In the genomic region with DNA sequence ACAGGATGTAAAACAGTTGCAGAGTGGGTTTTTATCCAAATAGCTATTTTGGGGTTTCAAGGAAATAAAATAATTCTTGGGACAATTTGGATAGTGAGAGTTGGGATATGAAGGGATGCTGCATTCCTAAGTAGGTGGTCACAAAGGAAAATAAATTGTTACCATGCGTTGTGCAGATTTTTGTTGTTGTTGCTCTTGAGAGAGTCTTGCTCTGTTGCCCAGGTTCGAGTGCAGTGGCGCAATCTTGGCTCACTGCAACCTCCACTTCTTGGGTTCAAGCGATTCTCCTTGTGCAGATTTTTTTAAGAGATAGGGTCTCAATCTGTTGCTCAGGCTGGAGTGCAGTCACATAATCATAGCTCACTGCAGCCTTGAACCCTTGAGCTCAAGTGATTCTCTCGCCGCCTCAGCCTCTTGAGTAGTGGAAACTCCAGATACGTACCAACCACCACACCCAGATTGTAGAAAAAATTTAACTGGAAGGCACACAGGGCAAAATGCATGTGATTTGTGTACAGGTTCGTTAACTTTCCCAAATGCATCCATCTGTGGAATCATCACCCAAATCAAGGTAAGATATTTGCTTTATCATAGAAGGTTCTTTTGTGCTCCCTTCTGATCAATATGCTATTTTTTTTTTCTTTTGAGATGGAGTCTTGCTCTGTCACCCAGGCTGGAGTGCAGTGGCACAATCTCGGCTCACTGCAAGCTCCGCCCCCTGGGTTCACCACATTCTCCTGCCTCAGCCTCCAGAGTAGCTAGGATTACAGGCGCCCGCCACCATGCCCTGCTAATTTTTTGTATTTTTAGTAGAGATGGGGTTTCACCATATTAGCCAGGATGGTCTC, we compare ENCODE assay signal across 24 cellular contexts. TPM values are rescaled to one million over a fixed set of nuclear protein-coding genes. Genes with fewer than 3 reads are reported as not detected.
A peak's percentile ranks its signal among the peaks of the same experiment; 100 is the strongest.
DNase-seq lines count a peak whose midpoint lies in the region; ATAC-seq, FAIRE-seq and TF ChIP-seq lines count a peak whose summit lies in the region.
"Had no signal": no experiment of that assay in that cellular context is flagged by ENCODE, and none has a peak within 500 bp of the region (broad histone marks: within the 10 kb centered on the region; RNA-seq: fewer than 3 reads in every experiment).

No MANE protein-coding gene starts in this region.

- no peaks in the 10 kb centered on the region for H3K4me1 Mint-ChIP-seq in activated naive CD8-positive, alpha-beta T cell treated with anti-CD3 and anti-CD28 coated beads for 36 hours
- H3K4me1 Mint-ChIP-seq in activated naive CD8-positive, alpha-beta T cell treated with anti-CD3 and anti-CD28 coated beads, Interleukin-2, amount 50 U/mL, for 24 hours: peaks cover 4% of the 10 kb centered on the region
- H3K4me1 Mint-ChIP-seq: naive B cell, T-helper 17 cell had no signal

- in situ Hi-C loops in K562 (cut with MboI): no loop called here

- H3K36me3 Mint-ChIP-seq in activated naive CD8-positive, alpha-beta T cell treated with anti-CD3 and anti-CD28 coated beads for 36 hours: peaks cover 25% of the 10 kb centered on the region
- peaks cover 31% of the 10 kb centered on the region for H3K36me3 Mint-ChIP-seq in activated naive CD8-positive, alpha-beta T cell treated with anti-CD3 and anti-CD28 coated beads, Interleukin-2, amount 50 U/mL, for 24 hours (ENCODE audit: low read depth)

- H4K20me1 ChIP-seq in Karpas-422 (ENCODE audit: insufficient read depth, low read depth, low read length): peaks cover 9% of the 10 kb centered on the region
- peaks cover 21% of the 10 kb centered on the region for H4K20me1 ChIP-seq in K562 (replicated peaks; ENCODE audit: control insufficient read depth, insufficient read depth, low read length)

- no peak for DNase-seq in activated naive CD8-positive, alpha-beta T cell treated with anti-CD3 and anti-CD28 coated beads for 36 hours
- DNase-seq in activated naive CD8-positive, alpha-beta T cell treated with anti-CD3 and anti-CD28 coated beads, Interleukin-2, amount 50 U/mL, for 24 hours: no peak
- DNase-seq in Karpas-422 (peak; percentile 52), K562 (ENCODE audit: extremely low read depth in 1 of 4, low spot score in 3 of 4) (no peak), small intestine (peak; percentile 19), suprapubic skin (ENCODE audit: low spot score in 2 of 2) (no peak), NCI-H526 treated with DMSO at 0.1 percent for 48 hours (lab: John Stamatoyannopoulos, UW) (no peak)
- DNase-seq: activated CD4-positive, alpha-beta T cell treated with anti-CD3 and anti-CD28 coated beads, Interleukin-2, amount 10 ng/mL, durations not matched to agents 24 days and 14 days; activated CD8-positive, alpha-beta memory T cell treated with anti-CD3 and anti-CD28 coated beads, Interleukin-2, amount 10 ng/mL, durations not matched to agents 7 days and 5 days; activated naive CD4-positive, alpha-beta T cell treated with Interleukin-2 at 50 U/mL for 16 hours; cerebellar nuclear complex; dorsolateral prefrontal cortex; HCEC 1CT; naive B cell; NCI-H1048; NCI-H1694; NCI-H748 treated with DMSO at 0.1 percent for 48 hours; occipital lobe; RPMI8226; T-helper 17 cell; transverse colon had no signal

- H3K9me2 ChIP-seq in Karpas-422 (replicated peaks; ENCODE audit: insufficient read depth, low read length): no peaks in the 10 kb centered on the region

- CTCF ChIA-PET in K562 (lab: Yijun Ruan, JAX; ENCODE audit: low intra/inter-chr PET ratio): no interaction called here

- H3K4me2 ChIP-seq in Karpas-422 (ENCODE audit: low read depth, low read length, poor library complexity, severe bottlenecking): no peak overlapping the region
- H3K4me2 ChIP-seq in K562 (ENCODE audit: insufficient read depth, low read length): no peak overlapping the region

- no peak for TF ChIP-seq EP300 in K562 (IDR thresholded peaks at IDR 0.05; ENCODE audit: low read length)
- no peak for TF ChIP-seq EP300 in suprapubic skin (IDR thresholded peaks at IDR 0.05)

- H3K4me3 ChIP-seq in Karpas-422 (ENCODE audit: low read length) (no peak overlapping the region), K562 (no peak overlapping the region), small intestine (ENCODE audit: low read depth in 1 of 2, low read length in 2 of 2) (no peak overlapping the region), suprapubic skin (no peak overlapping the region)
- H3K4me3 ChIP-seq: dorsolateral prefrontal cortex, transverse colon had no signal

- H2AFZ ChIP-seq in Karpas-422 (ENCODE audit: low read length): no peak overlapping the region
- H2AFZ ChIP-seq in K562 (ENCODE audit: low read depth, low read length): no peak overlapping the region

- TF ChIP-seq POLR2A in K562 (conservative IDR thresholded peaks at IDR 0.05): no peak
- no peak for TF ChIP-seq POLR2A in suprapubic skin (IDR thresholded peaks at IDR 0.05)

- H3K79me2 ChIP-seq in Karpas-422 (ENCODE audit: low read length) (no peaks in the 10 kb centered on the region), K562 (ENCODE audit: control insufficient read depth, insufficient read depth, low read length) (peaks cover 5% of the 10 kb centered on the region; the same call in 1 of the 3 replicates)

- FAIRE-seq in K562 (lab: Jason Lieb, UNC) (peak; percentile 23), small intestine (lab: Jason Lieb, UNC) (no peak)

- H3K27ac Mint-ChIP-seq in activated naive CD8-positive, alpha-beta T cell treated with anti-CD3 and anti-CD28 coated beads for 36 hours: peak overlapping the region; percentile 14
- no peak overlapping the region for H3K27ac Mint-ChIP-seq in activated naive CD8-positive, alpha-beta T cell treated with anti-CD3 and anti-CD28 coated beads, Interleukin-2, amount 50 U/mL, for 24 hours
- H3K27ac Mint-ChIP-seq: activated CD4-positive, alpha-beta T cell treated with anti-CD3 and anti-CD28 coated beads, Interleukin-2, amount 10 ng/mL, durations not matched to agents 24 days and 14 days; activated CD8-positive, alpha-beta memory T cell treated with anti-CD3 and anti-CD28 coated beads, Interleukin-2, amount 10 ng/mL, durations not matched to agents 7 days and 5 days; brain; naive B cell; T-helper 17 cell had no signal

- no peak overlapping the region for H3K27ac ChIP-seq in Karpas-422 (ENCODE audit: low read length)
- no peak overlapping the region for H3K27ac ChIP-seq in K562 (ENCODE audit: extremely low read depth, low read depth, low read length)
- no peak overlapping the region for H3K27ac ChIP-seq in small intestine (ENCODE audit: low read depth in 1 of 2, low read length in 1 of 2)
- no peak overlapping the region for H3K27ac ChIP-seq in suprapubic skin
- H3K27ac ChIP-seq: dorsolateral prefrontal cortex had no signal

- H3K4me1 ChIP-seq in Karpas-422 (ENCODE audit: low read length): no peaks in the 10 kb centered on the region
- peaks cover 0 to 14% of the 10 kb centered on the region in 2 experiments; a peak in 3 of 5 replicates for H3K4me1 ChIP-seq in K562 (replicated peaks in 1 of 2; ENCODE audit: control insufficient read depth in 2 of 2, insufficient read depth in 2 of 2, low read length in 2 of 2)
- no peaks in the 10 kb centered on the region for H3K4me1 ChIP-seq in small intestine (ENCODE audit: control insufficient read depth in 2 of 2, insufficient read depth in 1 of 2, low read depth in 1 of 2, low read length in 1 of 2)
- H3K4me1 ChIP-seq in suprapubic skin: no peaks in the 10 kb centered on the region

- H3K27me3 Mint-ChIP-seq in activated naive CD8-positive, alpha-beta T cell treated with anti-CD3 and anti-CD28 coated beads for 36 hours: no peaks in the 10 kb centered on the region
- H3K27me3 Mint-ChIP-seq in activated naive CD8-positive, alpha-beta T cell treated with anti-CD3 and anti-CD28 coated beads, Interleukin-2, amount 50 U/mL, for 24 hours: no peaks in the 10 kb centered on the region
- H3K27me3 Mint-ChIP-seq: activated CD4-positive, alpha-beta T cell treated with anti-CD3 and anti-CD28 coated beads, Interleukin-2, amount 10 ng/mL, durations not matched to agents 24 days and 14 days; activated CD8-positive, alpha-beta memory T cell treated with anti-CD3 and anti-CD28 coated beads, Interleukin-2, amount 10 ng/mL, durations not matched to agents 7 days and 5 days; brain; naive B cell; T-helper 17 cell had no signal

- no peak for ATAC-seq in activated naive CD8-positive, alpha-beta T cell treated with anti-CD3 and anti-CD28 coated beads, Interleukin-2, amount 50 U/mL, for 24 hours
- ATAC-seq in K562 (no peak), HG03520 (IDR thresholded peaks at IDR 0.05; ENCODE audit: unreplicated experiment) (no peak)
- ATAC-seq: activated CD8-positive, alpha-beta memory T cell treated with anti-CD3 and anti-CD28 coated beads, Interleukin-2, amount 10 ng/mL, durations not matched to agents 7 days and 5 days; left lobe of liver; T-helper 17 cell had no signal

- H3K9me3 ChIP-seq in Karpas-422 (ENCODE audit: low read length) (no peaks in the 10 kb centered on the region), K562 (replicated peaks; ENCODE audit: control insufficient read depth, insufficient read depth, low read depth, low read length) (no peaks in the 10 kb centered on the region), small intestine (ENCODE audit: control insufficient read depth, low read depth) (no peaks in the 10 kb centered on the region), suprapubic skin (no peaks in the 10 kb centered on the region)
- H3K9me3 ChIP-seq: transverse colon had no signal

- TF ChIP-seq CTCF in K562 (IDR thresholded peaks at IDR 0.05 in 2 of 3, conservative IDR thresholded peaks at IDR 0.05 in 1 of 3; ENCODE audit: insufficient read depth in 2 of 3, low read depth in 1 of 3, low read length in 3 of 3) (no peak), suprapubic skin (IDR thresholded peaks at IDR 0.05) (no peak)

- H3K27me3 ChIP-seq in Karpas-422 (ENCODE audit: low read length): no peaks in the 10 kb centered on the region
- no peaks in the 10 kb centered on the region for H3K27me3 ChIP-seq in K562 (ENCODE audit: control insufficient read depth in 2 of 2, insufficient read depth in 2 of 2, low read length in 2 of 2)
- no peaks in the 10 kb centered on the region for H3K27me3 ChIP-seq in small intestine (ENCODE audit: control insufficient read depth in 2 of 2, insufficient read depth in 2 of 2, low read length in 2 of 2)
- no peaks in the 10 kb centered on the region for H3K27me3 ChIP-seq in suprapubic skin
- H3K27me3 ChIP-seq: dorsolateral prefrontal cortex, transverse colon had no signal

- BruUV-seq in K562 (replicated peaks; lab: Mats Ljungman, UMichigan): no TSS peak

- WGBS in K562 (ENCODE audit: insufficient coverage, low coverage, missing lambda C conversion rate): 30% methylated on average over 11 of the region's 12 CpGs
- 49 to 67% (median 62%) methylated on average over 11 to 12 of the region's 12 CpGs for WGBS in small intestine, 3 donors
- 64% methylated on average over 11 of the region's 12 CpGs for WGBS in suprapubic skin

- TF ChIP-seq RAD21 in K562 (CRISPR knock-in tag; conservative IDR thresholded peaks at IDR 0.05 in 1 of 2, IDR thresholded peaks at IDR 0.05 in 1 of 2): no peak

- POLR2A ChIA-PET in K562 (lab: Yijun Ruan, JAX): interaction anchor here (0.6 to 3.3 kb wide), 11 partner anchors 8 to 620 kb away, joined by 3 to 50 read pairs (median 4); a partner anchor contains a TSS

- intact Hi-C loops in K562 (cut with micrococcal nuclease): no loop called here

- no peaks in the 10 kb centered on the region for H3K9me1 ChIP-seq in K562 (ENCODE audit: control insufficient read depth, insufficient read depth, low read length)

- H3K9me3 Mint-ChIP-seq in activated naive CD8-positive, alpha-beta T cell treated with anti-CD3 and anti-CD28 coated beads for 36 hours: no peaks in the 10 kb centered on the region
- no peaks in the 10 kb centered on the region for H3K9me3 Mint-ChIP-seq in activated naive CD8-positive, alpha-beta T cell treated with anti-CD3 and anti-CD28 coated beads, Interleukin-2, amount 50 U/mL, for 24 hours
- H3K9me3 Mint-ChIP-seq: activated CD4-positive, alpha-beta T cell treated with anti-CD3 and anti-CD28 coated beads, Interleukin-2, amount 10 ng/mL, durations not matched to agents 24 days and 14 days; brain; naive B cell had no signal

- H3K9ac ChIP-seq in Karpas-422 (ENCODE audit: low read length) (no peak overlapping the region), K562 (ENCODE audit: insufficient read depth in 1 of 2, low read depth in 2 of 2, low read length in 2 of 2) (no peak overlapping the region)

- H3K4me3 Mint-ChIP-seq in activated naive CD8-positive, alpha-beta T cell treated with anti-CD3 and anti-CD28 coated beads for 36 hours: no peak overlapping the region
- no peak overlapping the region for H3K4me3 Mint-ChIP-seq in activated naive CD8-positive, alpha-beta T cell treated with anti-CD3 and anti-CD28 coated beads, Interleukin-2, amount 50 U/mL, for 24 hours
- H3K4me3 Mint-ChIP-seq: activated CD4-positive, alpha-beta T cell treated with anti-CD3 and anti-CD28 coated beads, Interleukin-2, amount 10 ng/mL, durations not matched to agents 24 days and 14 days; activated CD8-positive, alpha-beta memory T cell treated with anti-CD3 and anti-CD28 coated beads, Interleukin-2, amount 10 ng/mL, durations not matched to agents 7 days and 5 days; brain; naive B cell; T-helper 17 cell had no signal

- H3K36me3 ChIP-seq in Karpas-422 (ENCODE audit: insufficient read depth, low read length) (peaks cover 21% of the 10 kb centered on the region), K562 (ENCODE audit: control insufficient read depth, insufficient read depth, low read length) (peaks cover 29% of the 10 kb centered on the region), small intestine (ENCODE audit: control insufficient read depth in 2 of 2, insufficient read depth in 2 of 2, low read length in 2 of 2) (peaks cover 0 to 18% of the 10 kb centered on the region in 2 donors), suprapubic skin (peaks cover 37% of the 10 kb centered on the region)

RNA-seq across cellular contexts. Expression of a gene that starts 16.0 kb away (rescaled TPM):
- 100 to 1,000 TPM; 299 to 309 TPM for total RNA-seq in activated naive CD8-positive, alpha-beta T cell treated with anti-CD3 and anti-CD28 coated beads for 36 hours
- 116 and 189 TPM in 2 replicates for total RNA-seq in Karpas-422 (2014; rRNA removed; shearing (Covaris generic); ENCODE audit: low replicate concordance)
- 143 and 394 TPM in 2 replicates for total RNA-seq in K562 (2011; cell fraction: chromatin; rRNA removed; ENCODE audit: low replicate concordance)
- total RNA-seq in K562 (2011; cell fraction: nucleolus; rRNA removed): 510 and 601 TPM in 2 replicates
- 377 and 409 TPM in 2 replicates for total RNA-seq in K562 (2011; cell fraction: nucleoplasm; rRNA removed)
- total RNA-seq in K562 (2014; rRNA removed): 257 and 266 TPM in 2 replicates
- total RNA-seq in K562 (2014; rRNA removed; fragmentation: Illumina TruSeq; extraction: Trizol): 77.5 and 94.9 TPM in 2 replicates
- total RNA-seq in K562 (2015; rRNA removed; fragmentation: Illumina TruSeq; extraction: Trizol): 113 and 122 TPM in 2 replicates
- 398 and 417 TPM in 2 replicates for total RNA-seq in K562 (2021)
- 134 and 227 TPM in 2 replicates for polyA plus RNA-seq in K562 (2011; rRNA removed)
- polyA plus RNA-seq in K562 (2011; cell fraction: cytosol; rRNA removed): 233 and 332 TPM in 2 replicates
- polyA plus RNA-seq in K562 (2011; cell fraction: nucleus; rRNA removed): 141 and 179 TPM in 2 replicates
- polyA plus RNA-seq in K562 (2012): 221 and 421 TPM in 2 replicates
- 250 and 336 TPM in 2 replicates for polyA plus RNA-seq in K562 (2014; fragmentation: Illumina TruSeq; extraction: Trizol)
- polyA plus RNA-seq in K562 (2014; fragmentation: Nextera tagmentation; extraction: Ambion mirVana): 10 to 100 TPM; 31.2 to 42.0 TPM
- 169 and 256 TPM in 2 replicates for polyA plus RNA-seq in K562 (2014; rRNA removed)
- polyA minus RNA-seq in K562 (2011; rRNA and poly(A)+ RNA removed): 150 and 164 TPM in 2 replicates
- 145 and 162 TPM in 2 replicates for polyA minus RNA-seq in K562 (2011; cell fraction: cytosol; rRNA and poly(A)+ RNA removed)
- 58.6 and 64.8 TPM in 2 replicates for polyA minus RNA-seq in K562 (2011; cell fraction: nucleus; rRNA and poly(A)+ RNA removed)
- 100 to 1,000 TPM in 1 of 3 donors, 1 to 10 TPM in 2; 1.6 to 159 (median 7.0) TPM for polyA plus RNA-seq in small intestine
- total RNA-seq in suprapubic skin: 100 to 1,000 TPM in 3 of 4 donors, 10 to 100 TPM in 1; 79.4 to 191 (median 131) TPM

RNA-seq across cellular contexts. Expression of a gene that starts 26.1 kb away (rescaled TPM):
- total RNA-seq in activated naive CD8-positive, alpha-beta T cell treated with anti-CD3 and anti-CD28 coated beads for 36 hours: 10 to 100 TPM; 54.9 to 57.9 TPM
- total RNA-seq in Karpas-422 (2014; rRNA removed; shearing (Covaris generic); ENCODE audit: low replicate concordance): 37.5 and 55.2 TPM in 2 replicates
- 149 and 335 TPM in 2 replicates for total RNA-seq in K562 (2011; cell fraction: chromatin; rRNA removed; ENCODE audit: low replicate concordance)
- total RNA-seq in K562 (2011; cell fraction: nucleolus; rRNA removed): 167 and 175 TPM in 2 replicates
- total RNA-seq in K562 (2011; cell fraction: nucleoplasm; rRNA removed): 137 and 163 TPM in 2 replicates
- 66.9 and 71.0 TPM in 2 replicates for total RNA-seq in K562 (2014; rRNA removed)
- total RNA-seq in K562 (2014; rRNA removed; fragmentation: Illumina TruSeq; extraction: Trizol): 18.0 and 21.6 TPM in 2 replicates
- total RNA-seq in K562 (2015; rRNA removed; fragmentation: Illumina TruSeq; extraction: Trizol): 36.9 and 39.2 TPM in 2 replicates
- 79.2 and 82.7 TPM in 2 replicates for total RNA-seq in K562 (2021)
- 42.8 and 60.4 TPM in 2 replicates for polyA plus RNA-seq in K562 (2011; rRNA removed)
- 74.0 and 145 TPM in 2 replicates for polyA plus RNA-seq in K562 (2011; cell fraction: cytosol; rRNA removed)
- polyA plus RNA-seq in K562 (2011; cell fraction: nucleus; rRNA removed): 204 and 318 TPM in 2 replicates
- polyA plus RNA-seq in K562 (2012): 52.1 and 70.7 TPM in 2 replicates
- 34.8 and 63.9 TPM in 2 replicates for polyA plus RNA-seq in K562 (2014; fragmentation: Illumina TruSeq; extraction: Trizol)
- 1 to 10 TPM in 1 of 2 experiments, under 1 TPM in 1; 0.62 to 1.7 TPM for polyA plus RNA-seq in K562 (2014; fragmentation: Nextera tagmentation; extraction: Ambion mirVana)
- 81.4 and 83.7 TPM in 2 replicates for polyA plus RNA-seq in K562 (2014; rRNA removed)
- polyA minus RNA-seq in K562 (2011; rRNA and poly(A)+ RNA removed): 37.1 and 38.4 TPM in 2 replicates
- polyA minus RNA-seq in K562 (2011; cell fraction: cytosol; rRNA and poly(A)+ RNA removed): 49.1 and 68.4 TPM in 2 replicates
- 61.9 and 64.6 TPM in 2 replicates for polyA minus RNA-seq in K562 (2011; cell fraction: nucleus; rRNA and poly(A)+ RNA removed)
- 10 to 100 TPM; 44.6 to 51.6 (median 50.5) TPM for polyA plus RNA-seq in small intestine
- total RNA-seq in suprapubic skin: 10 to 100 TPM; 73.2 to 87.6 (median 81.1) TPM

RNA-seq across cellular contexts. Expression of a gene that starts 26.5 kb away (rescaled TPM):
- total RNA-seq in activated naive CD8-positive, alpha-beta T cell treated with anti-CD3 and anti-CD28 coated beads for 36 hours: 10 to 100 TPM; 17.3 to 18.8 TPM
- total RNA-seq in Karpas-422 (2014; rRNA removed; shearing (Covaris generic); ENCODE audit: low replicate concordance): 14.6 and 18.4 TPM in 2 replicates
- 36.3 and 57.4 TPM in 2 replicates for total RNA-seq in K562 (2011; cell fraction: chromatin; rRNA removed; ENCODE audit: low replicate concordance)
- total RNA-seq in K562 (2011; cell fraction: nucleolus; rRNA removed): 33.4 and 35.1 TPM in 2 replicates
- total RNA-seq in K562 (2011; cell fraction: nucleoplasm; rRNA removed): 38.6 TPM in 2 replicates
- 8.2 and 11.3 TPM in 2 replicates for total RNA-seq in K562 (2014; rRNA removed)
- 4.9 and 5.0 TPM in 2 replicates for total RNA-seq in K562 (2014; rRNA removed; fragmentation: Illumina TruSeq; extraction: Trizol)
- 7.3 and 7.6 TPM in 2 replicates for total RNA-seq in K562 (2015; rRNA removed; fragmentation: Illumina TruSeq; extraction: Trizol)
- 11.2 and 14.9 TPM in 2 replicates for total RNA-seq in K562 (2021)
- 3.7 and 5.4 TPM in 2 replicates for polyA plus RNA-seq in K562 (2011; rRNA removed)
- polyA plus RNA-seq in K562 (2011; cell fraction: cytosol; rRNA removed): 4.9 and 11.1 TPM in 2 replicates
- polyA plus RNA-seq in K562 (2011; cell fraction: nucleus; rRNA removed): 12.2 and 17.7 TPM in 2 replicates
- polyA plus RNA-seq in K562 (2012): 14.0 and 18.1 TPM in 2 replicates
- 6.5 and 10.2 TPM in 2 replicates for polyA plus RNA-seq in K562 (2014; fragmentation: Illumina TruSeq; extraction: Trizol)
- 1 to 10 TPM in 1 of 2 experiments, under 1 TPM in 1; 0.68 to 1.1 TPM for polyA plus RNA-seq in K562 (2014; fragmentation: Nextera tagmentation; extraction: Ambion mirVana)
- 15.2 and 16.1 TPM in 2 replicates for polyA plus RNA-seq in K562 (2014; rRNA removed)
- 2.7 and 5.2 TPM in 2 replicates for polyA minus RNA-seq in K562 (2011; rRNA and poly(A)+ RNA removed)
- polyA minus RNA-seq in K562 (2011; cell fraction: cytosol; rRNA and poly(A)+ RNA removed): 3.1 and 6.5 TPM in 2 replicates
- 4.4 and 7.3 TPM in 2 replicates for polyA minus RNA-seq in K562 (2011; cell fraction: nucleus; rRNA and poly(A)+ RNA removed)
- 1 to 10 TPM; 7.0 to 9.3 (median 8.3) TPM for polyA plus RNA-seq in small intestine
- total RNA-seq in suprapubic skin: 10 to 100 TPM in 1 of 4 donors, 1 to 10 TPM in 3; 7.1 to 15.2 (median 7.8) TPM

RNA-seq across cellular contexts. Expression of a gene that starts 55.5 kb away (rescaled TPM):
- 10 to 100 TPM; 68.6 to 76.2 TPM for total RNA-seq in activated naive CD8-positive, alpha-beta T cell treated with anti-CD3 and anti-CD28 coated beads for 36 hours
- total RNA-seq in Karpas-422 (2014; rRNA removed; shearing (Covaris generic); ENCODE audit: low replicate concordance): 20.0 and 34.6 TPM in 2 replicates
- 31.5 and 62.0 TPM in 2 replicates for total RNA-seq in K562 (2011; cell fraction: chromatin; rRNA removed; ENCODE audit: low replicate concordance)
- 35.2 and 35.7 TPM in 2 replicates for total RNA-seq in K562 (2011; cell fraction: nucleolus; rRNA removed)
- 32.3 and 33.7 TPM in 2 replicates for total RNA-seq in K562 (2011; cell fraction: nucleoplasm; rRNA removed)
- total RNA-seq in K562 (2014; rRNA removed) (29.2 and 35.1 TPM in 2 replicates), K562 (2014; rRNA removed; fragmentation: Illumina TruSeq; extraction: Trizol) (9.9 and 15.0 TPM in 2 replicates), K562 (2015; rRNA removed; fragmentation: Illumina TruSeq; extraction: Trizol) (14.9 and 19.0 TPM in 2 replicates), K562 (2021) (57.3 and 60.0 TPM in 2 replicates), suprapubic skin (100 to 1,000 TPM in 1 of 4 donors, 10 to 100 TPM in 3; 51.5 to 136 (median 61.2) TPM)
- polyA plus RNA-seq in K562 (2011; rRNA removed) (11.0 and 11.1 TPM in 2 replicates), K562 (2014; fragmentation: Illumina TruSeq; extraction: Trizol) (23.8 and 34.1 TPM in 2 replicates), K562 (2014; fragmentation: Nextera tagmentation; extraction: Ambion mirVana) (1 to 10 TPM; 1.8 to 4.9 TPM), K562 (2014; rRNA removed) (21.1 and 22.4 TPM in 2 replicates), small intestine (10 to 100 TPM; 30.7 to 87.4 (median 71.9) TPM)
- polyA plus RNA-seq in K562 (2011; cell fraction: cytosol; rRNA removed): 11.6 and 24.2 TPM in 2 replicates
- 22.8 and 41.1 TPM in 2 replicates for polyA plus RNA-seq in K562 (2011; cell fraction: nucleus; rRNA removed)
- polyA plus RNA-seq in K562 (2012): 36.8 and 42.8 TPM in 2 replicates
- polyA minus RNA-seq in K562 (2011; rRNA and poly(A)+ RNA removed): 10.5 and 13.4 TPM in 2 replicates
- 26.9 and 30.1 TPM in 2 replicates for polyA minus RNA-seq in K562 (2011; cell fraction: cytosol; rRNA and poly(A)+ RNA removed)
- 9.0 and 10.6 TPM in 2 replicates for polyA minus RNA-seq in K562 (2011; cell fraction: nucleus; rRNA and poly(A)+ RNA removed)

Comparison
In these comparisons a context has a peak if more than half of its experiments do, and no peak if none do; other contexts are left out.
1. DNase-seq: peak in Karpas-422 (single experiment) and small intestine (single experiment); none in activated naive CD8-positive, alpha-beta T cell treated with anti-CD3 and anti-CD28 coated beads for 36 hours (single experiment), activated naive CD8-positive, alpha-beta T cell treated with anti-CD3 and anti-CD28 coated beads, Interleukin-2, amount 50 U/mL, for 24 hours (single experiment), K562 (0 of 4), suprapubic skin (0 of 2) and NCI-H526 treated with DMSO at 0.1 percent for 48 hours (single experiment).